21 cellular contexts compared by ENCODE assay signal in the genomic region with DNA sequence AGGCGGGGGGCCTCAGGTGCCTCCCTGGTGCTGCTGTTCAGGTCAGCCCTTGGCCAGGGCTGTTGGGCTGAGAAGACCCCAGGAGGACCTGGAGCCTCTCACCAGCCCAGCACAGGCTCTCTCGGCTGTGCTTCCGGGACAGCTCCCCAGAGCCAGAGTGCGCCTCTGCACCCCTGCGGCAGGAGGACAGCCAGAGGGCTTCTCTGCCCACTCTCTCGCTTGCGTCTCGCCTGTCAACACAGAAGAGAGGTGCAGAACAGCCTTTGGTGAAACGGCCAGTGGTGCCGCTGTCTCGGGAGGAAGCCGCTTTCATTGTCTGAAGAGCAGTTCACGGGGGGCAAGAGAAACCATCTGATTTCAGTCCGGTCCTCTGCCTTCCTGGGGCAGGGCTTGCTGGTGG. TPM values are rescaled to one million over a fixed set of nuclear protein-coding genes. Genes with fewer than 3 reads are reported as not detected.
DNase-seq lines count a peak whose midpoint lies in the region; ATAC-seq and TF ChIP-seq lines count a peak whose summit lies in the region.
"Had no signal": no experiment of that assay in that cellular context is flagged by ENCODE, and none has a peak within 500 bp of the region (broad histone marks: within the 10 kb centered on the region; RNA-seq: fewer than 3 reads in every experiment).

No MANE protein-coding gene starts in this region.

- ATAC-seq in activated T-helper 17 cell treated with anti-CD3 and anti-CD28 coated beads, Interleukin-2, amount 50 U/mL, for 72 hours (replicated peaks): no peak
- no peak for ATAC-seq in stimulated activated effector memory CD8-positive, alpha-beta T cell treated with anti-CD3 and anti-CD28 coated beads, Interleukin-12 subunit alpha, Interleukin-12 subunit beta, amount 100 ng/mL, for 72 hours
- no peak for ATAC-seq in GM18498 (IDR thresholded peaks at IDR 0.05; ENCODE audit: unreplicated experiment)
- no peak for ATAC-seq in GM18873 (IDR thresholded peaks at IDR 0.05; ENCODE audit: low FRiP score, unreplicated experiment)
- ATAC-seq: activated CD4-positive, alpha-beta T cell treated with anti-CD3 and anti-CD28 coated beads for 36 hours had no signal

- no peak overlapping the region for H3K4me3 Mint-ChIP-seq in MCF 10A (ENCODE audit: unreplicated experiment)
- peak overlapping the region; percentile 52 for H3K4me3 Mint-ChIP-seq in activated T-helper 17 cell treated with anti-CD3 and anti-CD28 coated beads, Interleukin-2, amount 50 U/mL, for 72 hours
- H3K4me3 Mint-ChIP-seq in stimulated activated effector memory CD8-positive, alpha-beta T cell treated with anti-CD3 and anti-CD28 coated beads, Interleukin-12 subunit alpha, Interleukin-12 subunit beta, amount 100 ng/mL, for 72 hours: peak overlapping the region; percentile 51
- H3K4me3 Mint-ChIP-seq: activated CD4-positive, alpha-beta T cell treated with anti-CD3 and anti-CD28 coated beads for 36 hours; HFFc6; memory B cell had no signal

- no peak for DNase-seq in breast epithelium (ENCODE audit: low spot score in 2 of 2)
- DNase-seq in MCF 10A (ENCODE audit: unreplicated experiment): no peak
- no peak for DNase-seq in right atrium auricular region (ENCODE audit: low spot score)
- DNase-seq in stimulated activated effector memory CD8-positive, alpha-beta T cell treated with anti-CD3 and anti-CD28 coated beads, Interleukin-12 subunit alpha, Interleukin-12 subunit beta, amount 100 ng/mL, for 72 hours (ENCODE audit: low spot score in 2 of 2): no peak
- no peak for DNase-seq in SJCRH30
- DNase-seq: ACHN; activated CD4-positive, alpha-beta T cell treated with anti-CD3 and anti-CD28 coated beads for 36 hours; effector CD4-positive, alpha-beta T cell; esophagus squamous epithelium; HFFc6; MM.1S; NCI-H187; NCI-H510A; OCI-M1; stimulated activated CD4-positive, alpha-beta T cell treated with anti-CD3 and anti-CD28 coated beads, Interleukin-1b, Interleukin-23, amount 100 ng/mL, for 48 hours; T1000 had no signal

- H3K4me1 Mint-ChIP-seq in MCF 10A (ENCODE audit: insufficient read depth, unreplicated experiment): peaks cover 5% of the 10 kb centered on the region
- peaks cover 4% of the 10 kb centered on the region for H3K4me1 Mint-ChIP-seq in activated T-helper 17 cell treated with anti-CD3 and anti-CD28 coated beads, Interleukin-2, amount 50 U/mL, for 72 hours
- peaks cover 20% of the 10 kb centered on the region for H3K4me1 Mint-ChIP-seq in stimulated activated effector memory CD8-positive, alpha-beta T cell treated with anti-CD3 and anti-CD28 coated beads, Interleukin-12 subunit alpha, Interleukin-12 subunit beta, amount 100 ng/mL, for 72 hours
- H3K4me1 Mint-ChIP-seq: activated CD4-positive, alpha-beta T cell treated with anti-CD3 and anti-CD28 coated beads for 36 hours had no signal

- H3K9me3 ChIP-seq in breast epithelium (no peaks in the 10 kb centered on the region), right atrium auricular region (no peaks in the 10 kb centered on the region), SJCRH30 (replicated peaks) (no peaks in the 10 kb centered on the region)
- H3K9me3 ChIP-seq: esophagus squamous epithelium, SJSA1 had no signal

- H3K4me3 ChIP-seq in breast epithelium (peak overlapping the region in 2 of 3 donors; percentile 4 to 8), right atrium auricular region (no peak overlapping the region), SJCRH30 (no peak overlapping the region)
- H3K4me3 ChIP-seq: esophagus squamous epithelium, SJSA1 had no signal

- CTCF ChIA-PET in MCF 10A (lab: Yijun Ruan, JAX): interaction anchor here (0.8 kb wide), 1 partner anchor 24 kb away, joined by 3 read pairs; no protein-coding TSS in a partner anchor

- H3K36me3 Mint-ChIP-seq in MCF 10A (ENCODE audit: insufficient read depth, unreplicated experiment): peaks cover 4% of the 10 kb centered on the region
- no peaks in the 10 kb centered on the region for H3K36me3 Mint-ChIP-seq in activated T-helper 17 cell treated with anti-CD3 and anti-CD28 coated beads, Interleukin-2, amount 50 U/mL, for 72 hours (ENCODE audit: low read depth)
- peaks cover 5% of the 10 kb centered on the region for H3K36me3 Mint-ChIP-seq in stimulated activated effector memory CD8-positive, alpha-beta T cell treated with anti-CD3 and anti-CD28 coated beads, Interleukin-12 subunit alpha, Interleukin-12 subunit beta, amount 100 ng/mL, for 72 hours
- H3K36me3 Mint-ChIP-seq: memory B cell had no signal

- no peaks in the 10 kb centered on the region for H3K27me3 Mint-ChIP-seq in MCF 10A (ENCODE audit: insufficient read depth, unreplicated experiment)
- no peaks in the 10 kb centered on the region for H3K27me3 Mint-ChIP-seq in activated T-helper 17 cell treated with anti-CD3 and anti-CD28 coated beads, Interleukin-2, amount 50 U/mL, for 72 hours

- no peak for TF ChIP-seq POLR2A in breast epithelium (IDR thresholded peaks at IDR 0.05)

- no peaks in the 10 kb centered on the region for H3K36me3 ChIP-seq in breast epithelium
- H3K36me3 ChIP-seq in right atrium auricular region: no peaks in the 10 kb centered on the region
- no peaks in the 10 kb centered on the region for H3K36me3 ChIP-seq in SJCRH30
- H3K36me3 ChIP-seq: esophagus squamous epithelium had no signal

- H3K27ac ChIP-seq in breast epithelium (no peak overlapping the region), right atrium auricular region (peak overlapping the region; percentile 14 to 60), SJCRH30 (no peak overlapping the region)
- H3K27ac ChIP-seq: esophagus squamous epithelium, SJSA1 had no signal

- H3K4me1 ChIP-seq in breast epithelium: no peaks in the 10 kb centered on the region
- H3K4me1 ChIP-seq in right atrium auricular region: peaks cover 0 to 27% of the 10 kb centered on the region in 2 donors
- peaks cover 22% of the 10 kb centered on the region for H3K4me1 ChIP-seq in SJCRH30

- no peaks in the 10 kb centered on the region for H3K9me3 Mint-ChIP-seq in MCF 10A (ENCODE audit: unreplicated experiment)
- no peaks in the 10 kb centered on the region for H3K9me3 Mint-ChIP-seq in activated T-helper 17 cell treated with anti-CD3 and anti-CD28 coated beads, Interleukin-2, amount 50 U/mL, for 72 hours
- H3K9me3 Mint-ChIP-seq in stimulated activated effector memory CD8-positive, alpha-beta T cell treated with anti-CD3 and anti-CD28 coated beads, Interleukin-12 subunit alpha, Interleukin-12 subunit beta, amount 100 ng/mL, for 72 hours: no peaks in the 10 kb centered on the region
- H3K9me3 Mint-ChIP-seq: HFFc6, memory B cell had no signal

- BruUV-seq in MCF 10A (replicated peaks; lab: Mats Ljungman, UMichigan): no TSS peak

- H3K27ac Mint-ChIP-seq in MCF 10A (ENCODE audit: low read depth, unreplicated experiment): no peak overlapping the region
- peak overlapping the region; percentile 61 for H3K27ac Mint-ChIP-seq in activated T-helper 17 cell treated with anti-CD3 and anti-CD28 coated beads, Interleukin-2, amount 50 U/mL, for 72 hours
- H3K27ac Mint-ChIP-seq in stimulated activated effector memory CD8-positive, alpha-beta T cell treated with anti-CD3 and anti-CD28 coated beads, Interleukin-12 subunit alpha, Interleukin-12 subunit beta, amount 100 ng/mL, for 72 hours: peak overlapping the region; percentile 70
- H3K27ac Mint-ChIP-seq: activated CD4-positive, alpha-beta T cell treated with anti-CD3 and anti-CD28 coated beads for 36 hours; HFFc6; memory B cell had no signal

- POLR2A ChIA-PET in MCF 10A (lab: Yijun Ruan, JAX): no interaction called here

- H3K27me3 ChIP-seq in breast epithelium: peaks cover 2 to 10% of the 10 kb centered on the region in 2 donors
- H3K27me3 ChIP-seq in right atrium auricular region: no peaks in the 10 kb centered on the region
- peaks cover 54% of the 10 kb centered on the region for H3K27me3 ChIP-seq in SJCRH30
- H3K27me3 ChIP-seq: SJSA1 had no signal

- TF ChIP-seq CTCF in breast epithelium (IDR thresholded peaks at IDR 0.05) (no peak), MCF 10A (IDR thresholded peaks at IDR 0.05; ENCODE audit: unreplicated experiment) (no peak), right atrium auricular region (IDR thresholded peaks at IDR 0.05) (peak in 1 of 2 donors; percentile 21)

- intact Hi-C loops in breast epithelium (cut with DNase I; ENCODE audit: low total_unique reads) (no loop called here), MCF 10A (cut with micrococcal nuclease) (no loop called here)

RNA-seq across cellular contexts. Expression of gene NACC2, which starts 3.8 kb away (rescaled TPM):
- total RNA-seq in breast epithelium (10 to 100 TPM; 14.0 to 24.2 (median 19.3) TPM), MCF 10A (2022) (16.5 and 20.2 TPM in 2 replicates), right atrium auricular region (10 to 100 TPM; 49.1 to 55.5 TPM)
- total RNA-seq in activated T-helper 17 cell treated with anti-CD3 and anti-CD28 coated beads, Interleukin-2, amount 50 U/mL, for 72 hours: 1 to 10 TPM; 7.8 to 9.7 TPM
- 3.6 and 4.4 TPM in 2 replicates for total RNA-seq in SJCRH30 (2014; rRNA removed; shearing (Covaris generic))

RNA-seq across cellular contexts. Expression of gene TMEM250, which starts 19.8 kb away (rescaled TPM):
- total RNA-seq in breast epithelium (10 to 100 TPM; 24.9 to 29.5 (median 26.1) TPM), MCF 10A (2022) (43.2 and 45.4 TPM in 2 replicates), right atrium auricular region (10 to 100 TPM; 20.3 to 29.3 TPM)
- 10 to 100 TPM; 28.2 to 37.7 TPM for total RNA-seq in activated T-helper 17 cell treated with anti-CD3 and anti-CD28 coated beads, Interleukin-2, amount 50 U/mL, for 72 hours
- 31.8 and 34.0 TPM in 2 replicates for total RNA-seq in SJCRH30 (2014; rRNA removed; shearing (Covaris generic))

Comparison
In these comparisons a context has a peak if more than half of its experiments do, and no peak if none do; other contexts are left out.
1. H3K27ac ChIP-seq: peak in right atrium auricular region (2 of 2); none in breast epithelium (0 of 2) and SJCRH30 (single experiment).
2. H3K4me3 ChIP-seq: peak in breast epithelium (2 of 3); none in right atrium auricular region (0 of 2) and SJCRH30 (single experiment).